Comparison of ENCODE assay signal across 26 cellular contexts in genomic region chr6:142617158-142617557, GRCh38.
"Had no signal": no experiment of that assay in that cellular context is flagged by ENCODE, and none has a peak within 500 bp of the region (broad histone marks: within the 10 kb centered on the region; RNA-seq: fewer than 3 reads in every experiment).

No MANE protein-coding gene starts in this region.

- H3K4me3 ChIP-seq: ascending aorta, SJSA1 had no signal

- H3K36me3 ChIP-seq: ascending aorta, SJSA1 had no signal

- H3K36me3 Mint-ChIP-seq: activated naive CD4-positive, alpha-beta T cell treated with anti-CD3 and anti-CD28 coated beads, Interleukin-2, amount 50 U/mL, for 24 hours; activated naive CD8-positive, alpha-beta T cell treated with anti-CD3 and anti-CD28 coated beads, Interleukin-2, amount 10 ng/mL, durations not matched to agents 7 days and 5 days had no signal

- H3K27ac Mint-ChIP-seq: activated CD4-positive, alpha-beta T cell treated with anti-CD3 and anti-CD28 coated beads, Interleukin-2, amount 10 ng/mL, durations not matched to agents 24 days and 14 days; activated CD8-positive, alpha-beta T cell treated with anti-CD3 and anti-CD28 coated beads for 36 hours; activated naive CD4-positive, alpha-beta T cell treated with anti-CD3 and anti-CD28 coated beads, Interleukin-2, amount 50 U/mL, for 24 hours; activated naive CD8-positive, alpha-beta T cell treated with anti-CD3 and anti-CD28 coated beads, Interleukin-2, amount 10 ng/mL, durations not matched to agents 7 days and 5 days; activated T-helper 2 cell treated with anti-CD3 and anti-CD28 coated beads, Interferon-gamma antibody, Interleukin-2, Interleukin-4, amounts not matched to agents 10 μg/mL and 5 μg/mL and 100 μg/mL, durations not matched to agents 14 hours and 24 hours and 36 hours; T-helper 1 cell treated with Interleukin-12 subunit alpha and Interleukin-12 subunit beta and Interleukin-4 antibody, amounts not matched to agents 30 μg/mL and 1 μg/mL, for 36 hours; T-helper 2 cell treated with Interferon-gamma antibody and Interleukin-4, amounts not matched to agents 5 μg/mL and 100 μg/mL, for 36 hours had no signal

- H3K4me1 Mint-ChIP-seq: activated CD4-positive, alpha-beta T cell treated with anti-CD3 and anti-CD28 coated beads, Interleukin-2, amount 10 ng/mL, durations not matched to agents 24 days and 14 days; activated naive CD8-positive, alpha-beta T cell treated with anti-CD3 and anti-CD28 coated beads, Interleukin-2, amount 10 ng/mL, durations not matched to agents 7 days and 5 days had no signal

- H3K27ac ChIP-seq: ascending aorta, KMS-11, SJSA1 had no signal

- H3K27me3 Mint-ChIP-seq: activated CD8-positive, alpha-beta T cell treated with anti-CD3 and anti-CD28 coated beads for 36 hours; activated naive CD4-positive, alpha-beta T cell treated with anti-CD3 and anti-CD28 coated beads, Interleukin-2, amount 50 U/mL, for 24 hours had no signal

- H3K4me2 ChIP-seq: KMS-11, SK-N-SH had no signal

- H3K4me3 Mint-ChIP-seq: activated CD4-positive, alpha-beta T cell treated with anti-CD3 and anti-CD28 coated beads, Interleukin-2, amount 10 ng/mL, durations not matched to agents 24 days and 14 days; activated CD8-positive, alpha-beta T cell treated with anti-CD3 and anti-CD28 coated beads for 36 hours; activated naive CD4-positive, alpha-beta T cell treated with anti-CD3 and anti-CD28 coated beads, Interleukin-2, amount 50 U/mL, for 24 hours; activated naive CD8-positive, alpha-beta T cell treated with anti-CD3 and anti-CD28 coated beads, Interleukin-2, amount 10 ng/mL, durations not matched to agents 7 days and 5 days; T-helper 1 cell treated with Interleukin-12 subunit alpha and Interleukin-12 subunit beta and Interleukin-4 antibody, amounts not matched to agents 30 μg/mL and 1 μg/mL, for 36 hours; T-helper 2 cell treated with Interferon-gamma antibody and Interleukin-4, amounts not matched to agents 5 μg/mL and 100 μg/mL, for 36 hours had no signal

- H3K9me2 ChIP-seq: SK-N-SH had no signal

- DNase-seq: activated CD4-positive, alpha-beta T cell treated with anti-CD3 and anti-CD28 coated beads, Interleukin-2, amount 10 ng/mL, durations not matched to agents 24 days and 14 days; activated CD4-positive, alpha-beta T cell treated with anti-CD3 and anti-CD28 coated beads, Interleukin-2, amount 50 U/mL, for 4 hours; activated CD8-positive, alpha-beta T cell treated with anti-CD3 and anti-CD28 coated beads for 36 hours; activated gamma-delta T cell; activated naive CD4-positive, alpha-beta T cell treated with Interleukin-2 at 50 U/mL for 16 hours; activated naive CD8-positive, alpha-beta T cell treated with anti-CD3 and anti-CD28 coated beads, Interleukin-2, amount 10 ng/mL, durations not matched to agents 7 days and 5 days; activated T-cell treated with anti-CD3 and anti-CD28 coated beads, Interleukin-2, amount 50 U/mL, for 1 hour; amygdala; NCI-H1092 treated with DMSO at 0.1 percent for 48 hours; NCI-H1417; NCI-H146; NCI-H187; NCI-H2029 treated with DMSO at 0.1 percent for 48 hours; NCI-H2107; NCI-H226; NCI-H524 treated with DMSO at 0.1 percent for 48 hours; SHP77 treated with DMSO at 0.1 percent for 48 hours had no signal

- H3K27me3 ChIP-seq: ascending aorta, SJSA1 had no signal

- H3K4me1 ChIP-seq: ascending aorta, SJSA1 had no signal

- H3K9me3 Mint-ChIP-seq: activated CD8-positive, alpha-beta T cell treated with anti-CD3 and anti-CD28 coated beads for 36 hours; activated naive CD4-positive, alpha-beta T cell treated with anti-CD3 and anti-CD28 coated beads, Interleukin-2, amount 50 U/mL, for 24 hours; activated T-helper 2 cell treated with anti-CD3 and anti-CD28 coated beads, Interferon-gamma antibody, Interleukin-2, Interleukin-4, amounts not matched to agents 10 μg/mL and 5 μg/mL and 100 μg/mL, durations not matched to agents 14 hours and 24 hours and 36 hours; T-helper 2 cell treated with Interferon-gamma antibody and Interleukin-4, amounts not matched to agents 5 μg/mL and 100 μg/mL, for 36 hours had no signal

- ATAC-seq: activated CD8-positive, alpha-beta T cell treated with anti-CD3 and anti-CD28 coated beads for 36 hours; Panc1 had no signal
